ENCODE assay signal across 27 cellular contexts in genomic region chr10:45151467-45152214, GRCh38.
"Had no signal": no experiment of that assay in that cellular context is flagged by ENCODE, and none has a peak within 500 bp of the region (broad histone marks: within the 10 kb centered on the region; RNA-seq: fewer than 3 reads in every experiment).

No MANE protein-coding gene starts in this region.

- H3K4me1 ChIP-seq: body of pancreas, gastroesophageal sphincter, parathyroid adenoma, psoas muscle, transverse colon, uterus had no signal

- H3K4me2 ChIP-seq: smooth muscle cell had no signal

- H2AFZ ChIP-seq: parathyroid adenoma had no signal

- H3K9ac ChIP-seq: parathyroid adenoma had no signal

- DNase-seq: activated B cell treated with CpG ODN at 0.5 μM for 24 hours; activated CD4-positive, alpha-beta T cell treated with anti-CD3 and anti-CD28 coated beads, Interleukin-2, amount 50 U/mL, for 1 hour; activated CD8-positive, alpha-beta T cell treated with anti-CD3 and anti-CD28 coated beads for 36 hours; activated effector memory CD4-positive, alpha-beta T cell treated with Interleukin-2 at 50 U/mL for 16 hours; activated naive CD4-positive, alpha-beta T cell treated with Interleukin-2 at 50 U/mL for 16 hours; activated T-cell treated with anti-CD3 and anti-CD28 coated beads, Interleukin-2, amount 50 U/mL, for 72 hours; body of pancreas; head of caudate nucleus; hippocampal formation; left cardiac atrium; left ventricle myocardium superior; naive B cell; nucleus accumbens; psoas muscle; stimulated activated CD4-positive, alpha-beta T cell treated with anti-CD3 and anti-CD28 coated beads, Interleukin-1b, Interleukin-23, amount 100 ng/mL, for 48 hours; stimulated activated naive CD4-positive, alpha-beta T cell treated with Interleukin-2 at 50 U/mL for 16 hours; T-helper 1 cell; transverse colon; uterus had no signal

- H3K27me3 ChIP-seq: body of pancreas, gastroesophageal sphincter, transverse colon, uterus had no signal

- H3K27ac Mint-ChIP-seq: activated B cell treated with CpG ODN at 0.5 μM for 24 hours; activated CD8-positive, alpha-beta T cell treated with anti-CD3 and anti-CD28 coated beads for 36 hours; activated naive CD8-positive, alpha-beta T cell; activated T-cell treated with anti-CD3 and anti-CD28 coated beads, Interleukin-2, amount 50 U/mL, for 72 hours; mesothelial cell of epicardium; T-helper 2 cell treated with Interferon-gamma antibody and Interleukin-4, amounts not matched to agents 5 μg/mL and 100 μg/mL, for 36 hours had no signal

- H3K36me3 ChIP-seq: gastroesophageal sphincter, transverse colon, uterus had no signal

- FAIRE-seq: endothelial cell of umbilical vein, keratinocyte had no signal

- H3K27me3 Mint-ChIP-seq: activated CD8-positive, alpha-beta T cell treated with anti-CD3 and anti-CD28 coated beads for 36 hours had no signal

- H3K4me3 ChIP-seq: body of pancreas, gastroesophageal sphincter, psoas muscle, smooth muscle cell, transverse colon, uterus had no signal

- H3K9me3 Mint-ChIP-seq: activated B cell treated with CpG ODN at 0.5 μM for 24 hours; activated CD8-positive, alpha-beta T cell treated with anti-CD3 and anti-CD28 coated beads for 36 hours; activated T-cell treated with anti-CD3 and anti-CD28 coated beads, Interleukin-2, amount 50 U/mL, for 72 hours; mesothelial cell of epicardium; naive B cell; T-helper 2 cell treated with Interferon-gamma antibody and Interleukin-4, amounts not matched to agents 5 μg/mL and 100 μg/mL, for 36 hours had no signal

- ATAC-seq: activated CD8-positive, alpha-beta T cell treated with anti-CD3 and anti-CD28 coated beads for 36 hours; activated T-cell treated with anti-CD3 and anti-CD28 coated beads, Interleukin-2, amount 50 U/mL, for 72 hours; body of pancreas; gastroesophageal sphincter; left cardiac atrium; left ventricle myocardium superior; psoas muscle had no signal

- H3K27ac ChIP-seq: body of pancreas, gastroesophageal sphincter, parathyroid adenoma, psoas muscle, transverse colon, uterus had no signal

- H3K36me3 Mint-ChIP-seq: activated naive CD8-positive, alpha-beta T cell; mesothelial cell of epicardium; naive B cell had no signal

- H3K9me3 ChIP-seq: body of pancreas, gastroesophageal sphincter, psoas muscle, transverse colon, uterus had no signal

- H3K4me3 Mint-ChIP-seq: activated B cell treated with CpG ODN at 0.5 μM for 24 hours; activated CD8-positive, alpha-beta T cell treated with anti-CD3 and anti-CD28 coated beads for 36 hours; activated naive CD8-positive, alpha-beta T cell; activated T-cell treated with anti-CD3 and anti-CD28 coated beads, Interleukin-2, amount 50 U/mL, for 72 hours; mesothelial cell of epicardium; naive B cell; T-helper 2 cell treated with Interferon-gamma antibody and Interleukin-4, amounts not matched to agents 5 μg/mL and 100 μg/mL, for 36 hours had no signal

- H3K4me1 Mint-ChIP-seq: activated B cell treated with CpG ODN at 0.5 μM for 24 hours, naive B cell had no signal
